Comparison of ENCODE assay signal across 1 cellular context in the genomic region with DNA sequence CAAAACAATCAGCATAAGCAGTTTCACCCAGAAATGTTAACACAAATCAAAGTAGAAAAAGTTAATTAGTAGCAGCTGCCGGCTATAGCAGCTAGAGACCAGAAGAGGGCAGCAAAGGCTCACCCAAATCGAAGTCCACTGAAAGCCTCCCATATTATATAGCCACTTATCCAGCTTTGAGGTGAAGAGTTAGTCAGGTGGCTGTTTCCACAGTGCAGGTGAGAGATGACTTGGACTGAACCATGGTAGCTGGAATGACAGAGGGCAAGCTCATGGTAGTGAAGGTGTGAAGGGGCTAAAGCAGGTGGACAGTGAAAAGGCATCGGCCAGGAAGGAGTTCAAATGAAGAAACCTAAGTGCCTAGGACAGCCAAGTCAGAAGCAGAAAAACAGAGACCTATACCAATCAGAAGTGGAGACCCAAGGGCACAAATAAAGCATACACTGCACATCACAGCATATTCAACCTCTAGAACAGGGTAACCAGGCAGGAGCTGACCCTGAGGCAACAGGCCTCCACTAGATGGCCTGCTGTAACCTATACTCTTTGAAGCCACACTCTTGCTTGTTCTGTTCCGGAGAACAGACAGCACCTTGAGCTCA.
A peak's percentile ranks its signal among the peaks of the same experiment; 100 is the strongest.
TF ChIP-seq lines count a peak whose summit lies in the region.

No MANE protein-coding gene starts in this region.

TF ChIP-seq in K562, 482 proteins besides CTCF, POLR2A, EP300 and RAD21 (continued from another document):
- TF ChIP-seq, protein P1, sequence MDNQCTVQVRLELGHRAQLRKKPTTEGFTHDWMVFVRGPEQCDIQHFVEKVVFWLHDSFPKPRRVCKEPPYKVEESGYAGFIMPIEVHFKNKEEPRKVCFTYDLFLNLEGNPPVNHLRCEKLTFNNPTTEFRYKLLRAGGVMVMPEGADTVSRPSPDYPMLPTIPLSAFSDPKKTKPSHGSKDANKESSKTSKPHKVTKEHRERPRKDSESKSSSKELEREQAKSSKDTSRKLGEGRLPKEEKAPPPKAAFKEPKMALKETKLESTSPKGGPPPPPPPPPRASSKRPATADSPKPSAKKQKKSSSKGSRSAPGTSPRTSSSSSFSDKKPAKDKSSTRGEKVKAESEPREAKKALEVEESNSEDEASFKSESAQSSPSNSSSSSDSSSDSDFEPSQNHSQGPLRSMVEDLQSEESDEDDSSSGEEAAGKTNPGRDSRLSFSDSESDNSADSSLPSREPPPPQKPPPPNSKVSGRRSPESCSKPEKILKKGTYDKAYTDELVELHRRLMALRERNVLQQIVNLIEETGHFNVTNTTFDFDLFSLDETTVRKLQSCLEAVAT (IDR thresholded peaks at IDR 0.05): no peak
- TF ChIP-seq ZNF436 (CRISPR knock-in tag; IDR thresholded peaks at IDR 0.05): no peak
- no peak for TF ChIP-seq PTTG1 (tag; IDR thresholded peaks at IDR 0.05; ENCODE audit: low read depth)
- TF ChIP-seq SMC3 (conservative IDR thresholded peaks at IDR 0.05; ENCODE audit: insufficient read depth, low read depth, low read length): peak; percentile 55
- no peak for TF ChIP-seq CBX1 (IDR thresholded peaks at IDR 0.05; ENCODE audit: low read depth)
- 0 out of 2 replicates have a peak, but pooled peaks have one; percentile 7 for TF ChIP-seq HCFC1 (IDR thresholded peaks at IDR 0.05; ENCODE audit: low read depth, low read length)
- no peak for TF ChIP-seq POLR2AphosphoS5 (IDR thresholded peaks at IDR 0.05; ENCODE audit: control insufficient read depth, insufficient read depth, low read depth, low read length)
- TF ChIP-seq ETV5 (CRISPR knock-in tag; IDR thresholded peaks at IDR 0.05; ENCODE audit: low read depth): no peak
- TF ChIP-seq ZNF24 (IDR thresholded peaks at IDR 0.05): no peak
- TF ChIP-seq ELF1 (tag; IDR thresholded peaks at IDR 0.05): no peak
- TF ChIP-seq, protein P2, sequence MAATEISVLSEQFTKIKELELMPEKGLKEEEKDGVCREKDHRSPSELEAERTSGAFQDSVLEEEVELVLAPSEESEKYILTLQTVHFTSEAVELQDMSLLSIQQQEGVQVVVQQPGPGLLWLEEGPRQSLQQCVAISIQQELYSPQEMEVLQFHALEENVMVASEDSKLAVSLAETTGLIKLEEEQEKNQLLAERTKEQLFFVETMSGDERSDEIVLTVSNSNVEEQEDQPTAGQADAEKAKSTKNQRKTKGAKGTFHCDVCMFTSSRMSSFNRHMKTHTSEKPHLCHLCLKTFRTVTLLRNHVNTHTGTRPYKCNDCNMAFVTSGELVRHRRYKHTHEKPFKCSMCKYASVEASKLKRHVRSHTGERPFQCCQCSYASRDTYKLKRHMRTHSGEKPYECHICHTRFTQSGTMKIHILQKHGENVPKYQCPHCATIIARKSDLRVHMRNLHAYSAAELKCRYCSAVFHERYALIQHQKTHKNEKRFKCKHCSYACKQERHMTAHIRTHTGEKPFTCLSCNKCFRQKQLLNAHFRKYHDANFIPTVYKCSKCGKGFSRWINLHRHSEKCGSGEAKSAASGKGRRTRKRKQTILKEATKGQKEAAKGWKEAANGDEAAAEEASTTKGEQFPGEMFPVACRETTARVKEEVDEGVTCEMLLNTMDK (IDR thresholded peaks at IDR 0.05; ENCODE audit: borderline replicate concordance, insufficient read depth, low read depth, low read length, poor library complexity, severe bottlenecking): peak; percentile 34
- no peak for TF ChIP-seq PYGO2 (tag; IDR thresholded peaks at IDR 0.05)
- no peak for TF ChIP-seq ADNP (tag; IDR thresholded peaks at IDR 0.05)
- no peak for TF ChIP-seq NEUROD1 (IDR thresholded peaks at IDR 0.05; ENCODE audit: borderline replicate concordance, low read depth, low read length, partially characterized antibody)
- no peak for TF ChIP-seq CBFA2T2 (conservative IDR thresholded peaks at IDR 0.05)
- no peak for TF ChIP-seq NUFIP1 (IDR thresholded peaks at IDR 0.05; ENCODE audit: partially characterized antibody)
- no peak for TF ChIP-seq ZNF584 (CRISPR knock-in tag; IDR thresholded peaks at IDR 0.05; ENCODE audit: low read depth)
- 0 out of 2 replicates have a peak, but pooled peaks have one; percentile 19 for TF ChIP-seq JUND (IDR thresholded peaks at IDR 0.05; ENCODE audit: borderline replicate concordance, low read depth, low read length)
- no peak for TF ChIP-seq JUND (tag; IDR thresholded peaks at IDR 0.05; ENCODE audit: borderline replicate concordance, low read depth, low read length)
- TF ChIP-seq RBM14 (IDR thresholded peaks at IDR 0.05; ENCODE audit: borderline replicate concordance, insufficient read depth, low read depth, low read length): no peak
- no peak for TF ChIP-seq MCM2 (IDR thresholded peaks at IDR 0.05; ENCODE audit: low read depth)
- no peak for TF ChIP-seq ZBTB17 (CRISPR knock-in tag; IDR thresholded peaks at IDR 0.05)
- no peak for TF ChIP-seq HNRNPLL (IDR thresholded peaks at IDR 0.05; ENCODE audit: low read depth, low read length, poor library complexity, severe bottlenecking)
- TF ChIP-seq MYC (IDR thresholded peaks at IDR 0.05; ENCODE audit: low read depth, low read length): no peak
- no peak for TF ChIP-seq MYC (CRISPR knock-in tag; IDR thresholded peaks at IDR 0.05; ENCODE audit: borderline replicate concordance, low read depth)
- TF ChIP-seq BCOR (IDR thresholded peaks at IDR 0.05): no peak
- TF ChIP-seq ELF2 (CRISPR knock-in tag; IDR thresholded peaks at IDR 0.05): no peak
- TF ChIP-seq, protein P3, sequence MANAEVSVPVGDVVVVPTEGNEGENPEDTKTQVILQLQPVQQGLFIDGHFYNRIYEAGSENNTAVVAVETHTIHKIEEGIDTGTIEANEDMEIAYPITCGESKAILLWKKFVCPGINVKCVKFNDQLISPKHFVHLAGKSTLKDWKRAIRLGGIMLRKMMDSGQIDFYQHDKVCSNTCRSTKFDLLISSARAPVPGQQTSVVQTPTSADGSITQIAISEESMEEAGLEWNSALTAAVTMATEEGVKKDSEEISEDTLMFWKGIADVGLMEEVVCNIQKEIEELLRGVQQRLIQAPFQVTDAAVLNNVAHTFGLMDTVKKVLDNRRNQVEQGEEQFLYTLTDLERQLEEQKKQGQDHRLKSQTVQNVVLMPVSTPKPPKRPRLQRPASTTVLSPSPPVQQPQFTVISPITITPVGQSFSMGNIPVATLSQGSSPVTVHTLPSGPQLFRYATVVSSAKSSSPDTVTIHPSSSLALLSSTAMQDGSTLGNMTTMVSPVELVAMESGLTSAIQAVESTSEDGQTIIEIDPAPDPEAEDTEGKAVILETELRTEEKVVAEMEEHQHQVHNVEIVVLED (CRISPR knock-in tag; IDR thresholded peaks at IDR 0.05): no peak
- TF ChIP-seq, protein P4, sequence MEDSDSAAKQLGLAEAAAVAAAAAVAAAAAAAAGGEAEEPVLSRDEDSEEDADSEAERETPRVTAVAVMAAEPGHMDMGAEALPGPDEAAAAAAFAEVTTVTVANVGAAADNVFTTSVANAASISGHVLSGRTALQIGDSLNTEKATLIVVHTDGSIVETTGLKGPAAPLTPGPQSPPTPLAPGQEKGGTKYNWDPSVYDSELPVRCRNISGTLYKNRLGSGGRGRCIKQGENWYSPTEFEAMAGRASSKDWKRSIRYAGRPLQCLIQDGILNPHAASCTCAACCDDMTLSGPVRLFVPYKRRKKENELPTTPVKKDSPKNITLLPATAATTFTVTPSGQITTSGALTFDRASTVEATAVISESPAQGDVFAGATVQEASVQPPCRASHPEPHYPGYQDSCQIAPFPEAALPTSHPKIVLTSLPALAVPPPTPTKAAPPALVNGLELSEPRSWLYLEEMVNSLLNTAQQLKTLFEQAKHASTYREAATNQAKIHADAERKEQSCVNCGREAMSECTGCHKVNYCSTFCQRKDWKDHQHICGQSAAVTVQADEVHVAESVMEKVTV (CRISPR knock-in tag; IDR thresholded peaks at IDR 0.05): peak; percentile 58
- no peak for TF ChIP-seq SAP30 (IDR thresholded peaks at IDR 0.05; ENCODE audit: borderline replicate concordance, insufficient read depth, low read depth, low read length, poor library complexity, severe bottlenecking)
- TF ChIP-seq, protein P5, sequence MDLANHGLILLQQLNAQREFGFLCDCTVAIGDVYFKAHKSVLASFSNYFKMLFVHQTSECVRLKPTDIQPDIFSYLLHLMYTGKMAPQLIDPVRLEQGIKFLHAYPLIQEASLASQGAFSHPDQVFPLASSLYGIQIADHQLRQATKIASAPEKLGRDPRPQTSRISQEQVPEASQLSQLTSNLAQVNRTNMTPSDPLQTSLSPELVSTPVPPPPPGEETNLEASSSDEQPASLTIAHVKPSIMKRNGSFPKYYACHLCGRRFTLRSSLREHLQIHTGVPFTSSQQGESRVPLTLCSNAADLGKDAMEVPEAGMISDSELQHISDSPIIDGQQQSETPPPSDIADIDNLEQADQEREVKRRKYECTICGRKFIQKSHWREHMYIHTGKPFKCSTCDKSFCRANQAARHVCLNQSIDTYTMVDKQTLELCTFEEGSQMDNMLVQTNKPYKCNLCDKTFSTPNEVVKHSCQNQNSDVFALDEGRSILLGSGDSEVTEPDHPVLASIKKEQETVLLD (IDR thresholded peaks at IDR 0.05): no peak
- no peak for TF ChIP-seq GABPB1 (CRISPR knock-in tag; IDR thresholded peaks at IDR 0.05)
- TF ChIP-seq ZNF384 (IDR thresholded peaks at IDR 0.05; ENCODE audit: low read depth, low read length): 0 out of 2 replicates have a peak, but pooled peaks have one; percentile 8
- no peak for TF ChIP-seq MAFF (IDR thresholded peaks at IDR 0.05; ENCODE audit: low read length)
- TF ChIP-seq ZNF143 (CRISPR knock-in tag; IDR thresholded peaks at IDR 0.05): no peak
- no peak for TF ChIP-seq TSC22D4 (tag; IDR thresholded peaks at IDR 0.05)
- TF ChIP-seq XRCC3 (IDR thresholded peaks at IDR 0.05): no peak
- TF ChIP-seq MEF2D (tag; conservative IDR thresholded peaks at IDR 0.05; ENCODE audit: low read depth): no peak
- 0 out of 2 replicates have a peak, but pooled peaks have one; percentile 40 for TF ChIP-seq ARID2 (IDR thresholded peaks at IDR 0.05)
- TF ChIP-seq POLR2G (IDR thresholded peaks at IDR 0.05; ENCODE audit: low read depth, low read length): no peak
- TF ChIP-seq GATA2 (CRISPR knock-in tag; IDR thresholded peaks at IDR 0.05): no peak
- no peak for TF ChIP-seq MEIS2 (IDR thresholded peaks at IDR 0.05; ENCODE audit: partially characterized antibody)
- TF ChIP-seq BACH1 (tag; IDR thresholded peaks at IDR 0.05): no peak
